Comparison of ENCODE assay signal across 20 cellular contexts in the genomic region with DNA sequence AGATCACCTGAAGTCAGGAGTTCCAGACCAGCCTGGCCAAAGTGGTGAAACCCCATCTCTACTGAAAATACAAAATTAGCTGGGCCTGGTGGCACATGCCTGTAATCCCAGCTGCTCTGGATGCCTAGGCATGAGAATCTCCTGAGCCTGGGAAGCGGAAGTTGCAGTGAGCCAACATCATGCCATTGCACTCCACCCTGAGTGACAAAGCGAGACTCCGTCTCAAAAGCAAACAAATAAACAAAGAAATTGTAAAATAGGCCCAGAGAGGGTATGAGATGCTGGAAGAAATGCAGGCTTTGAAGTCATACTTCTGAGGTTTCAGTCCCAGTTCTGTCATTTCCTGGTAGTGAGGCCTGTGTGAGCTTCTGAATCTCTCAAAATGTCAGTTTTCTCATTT. TPM values are rescaled to one million over a fixed set of nuclear protein-coding genes. Genes with fewer than 3 reads are reported as not detected.
DNase-seq lines count a peak whose midpoint lies in the region; ATAC-seq and TF ChIP-seq lines count a peak whose summit lies in the region.
"Had no signal": no experiment of that assay in that cellular context is flagged by ENCODE, and none has a peak within 500 bp of the region (broad histone marks: within the 10 kb centered on the region; RNA-seq: fewer than 3 reads in every experiment).

No MANE protein-coding gene starts in this region.

- TF ChIP-seq POLR2A in vagina (IDR thresholded peaks at IDR 0.05): no peak

- H3K27me3 ChIP-seq in vagina: no peaks in the 10 kb centered on the region
- H3K27me3 ChIP-seq: colonic mucosa, thyroid gland had no signal

- no peaks in the 10 kb centered on the region for H3K36me3 Mint-ChIP-seq in activated naive CD4-positive, alpha-beta T cell treated with anti-CD3 and anti-CD28 coated beads, Interleukin-2, amount 10 ng/mL, durations not matched to agents 7 days and 5 days
- H3K36me3 Mint-ChIP-seq in activated T-cell treated with anti-CD3 and anti-CD28 coated beads, Interleukin-2, amount 50 U/mL, for 72 hours (ENCODE audit: insufficient read depth in 2 of 2): peaks cover 0 to 2% of the 10 kb centered on the region in 2 donors
- H3K36me3 Mint-ChIP-seq in osteocyte (ENCODE audit: unreplicated experiment): no peaks in the 10 kb centered on the region
- H3K36me3 Mint-ChIP-seq: brain had no signal

- ATAC-seq in HG02852 (IDR thresholded peaks at IDR 0.05; ENCODE audit: unreplicated experiment): peak; percentile 55
- peak; percentile 90 to 94 for ATAC-seq in activated T-cell treated with anti-CD3 and anti-CD28 coated beads, Interleukin-2, amount 50 U/mL, for 72 hours (replicated peaks in 1 of 2)
- ATAC-seq in stimulated activated naive CD8-positive, alpha-beta T cell treated with anti-CD3 and anti-CD28 coated beads, Interleukin-15, amount 100 ng/mL, for 72 hours: peak; percentile 91
- ATAC-seq: heart left ventricle, left lung, mucosa of descending colon, SK-N-SH treated with all-trans-retinoic acid at 6 μM for 48 hours had no signal

- H3K4me3 ChIP-seq in vagina: no peak overlapping the region
- H3K4me3 ChIP-seq: colonic mucosa, heart left ventricle, left lung, mucosa of descending colon, thyroid gland had no signal

- peaks cover 28% of the 10 kb centered on the region for H3K4me1 Mint-ChIP-seq in activated naive CD4-positive, alpha-beta T cell treated with anti-CD3 and anti-CD28 coated beads, Interleukin-2, amount 10 ng/mL, durations not matched to agents 7 days and 5 days
- peaks cover 51% of the 10 kb centered on the region for H3K4me1 Mint-ChIP-seq in activated T-cell treated with anti-CD3 and anti-CD28 coated beads, Interleukin-2, amount 50 U/mL, for 72 hours (ENCODE audit: low read depth)
- peaks cover 23% of the 10 kb centered on the region for H3K4me1 Mint-ChIP-seq in stimulated activated naive CD8-positive, alpha-beta T cell treated with anti-CD3 and anti-CD28 coated beads, Interleukin-15, amount 100 ng/mL, for 72 hours
- H3K4me1 Mint-ChIP-seq in osteocyte (ENCODE audit: unreplicated experiment): peaks cover 25% of the 10 kb centered on the region

- intact Hi-C loops in vagina (cut with DNase I): no loop called here

- peak overlapping the region; percentile 93 for H3K27ac Mint-ChIP-seq in activated naive CD4-positive, alpha-beta T cell treated with anti-CD3 and anti-CD28 coated beads, Interleukin-2, amount 10 ng/mL, durations not matched to agents 7 days and 5 days
- H3K27ac Mint-ChIP-seq in activated T-cell treated with anti-CD3 and anti-CD28 coated beads, Interleukin-2, amount 50 U/mL, for 72 hours: peak overlapping the region; percentile 85
- H3K27ac Mint-ChIP-seq in stimulated activated naive CD8-positive, alpha-beta T cell treated with anti-CD3 and anti-CD28 coated beads, Interleukin-15, amount 100 ng/mL, for 72 hours: peak overlapping the region; percentile 75 to 76
- H3K27ac Mint-ChIP-seq in osteocyte (ENCODE audit: unreplicated experiment): no peak overlapping the region
- H3K27ac Mint-ChIP-seq: brain had no signal

- TF ChIP-seq CTCF in osteocyte (IDR thresholded peaks at IDR 0.05) (no peak), vagina (IDR thresholded peaks at IDR 0.05) (no peak)

- no peaks in the 10 kb centered on the region for H3K9me3 ChIP-seq in vagina
- H3K9me3 ChIP-seq: colonic mucosa, heart left ventricle, left lung, mucosa of descending colon, thyroid gland had no signal

- peaks cover 3% of the 10 kb centered on the region for H3K27me3 Mint-ChIP-seq in activated naive CD4-positive, alpha-beta T cell treated with anti-CD3 and anti-CD28 coated beads, Interleukin-2, amount 10 ng/mL, durations not matched to agents 7 days and 5 days
- no peaks in the 10 kb centered on the region for H3K27me3 Mint-ChIP-seq in activated T-cell treated with anti-CD3 and anti-CD28 coated beads, Interleukin-2, amount 50 U/mL, for 72 hours (ENCODE audit: low read depth)
- peaks cover 9% of the 10 kb centered on the region for H3K27me3 Mint-ChIP-seq in stimulated activated naive CD8-positive, alpha-beta T cell treated with anti-CD3 and anti-CD28 coated beads, Interleukin-15, amount 100 ng/mL, for 72 hours
- no peaks in the 10 kb centered on the region for H3K27me3 Mint-ChIP-seq in osteocyte (ENCODE audit: unreplicated experiment)

- H3K4me1 ChIP-seq in vagina: no peaks in the 10 kb centered on the region
- H3K4me1 ChIP-seq: colonic mucosa had no signal

- H3K27ac ChIP-seq in vagina: no peak overlapping the region
- H3K27ac ChIP-seq: colonic mucosa, heart left ventricle, left lung, RWPE1, thyroid gland had no signal

- CTCF ChIA-PET in activated naive CD4-positive, alpha-beta T cell treated with anti-CD3 and anti-CD28 coated beads, Interleukin-2, amount 10 ng/mL, durations not matched to agents 7 days and 5 days (lab: Charles Lee): interaction anchor here (1.0 to 4.3 kb wide), 7 partner anchors 11 to 142 kb away, joined by 3 to 11 read pairs (median 6); a partner anchor contains a TSS

- peak; percentile 34 for DNase-seq in activated naive CD4-positive, alpha-beta T cell treated with anti-CD3 and anti-CD28 coated beads, Interleukin-2, amount 10 ng/mL, durations not matched to agents 7 days and 5 days
- DNase-seq in activated naive CD4-positive, alpha-beta T cell treated with Interleukin-2 at 50 U/mL for 16 hours: no peak
- peak; percentile 21 to 36 for DNase-seq in activated T-cell treated with anti-CD3 and anti-CD28 coated beads, Interleukin-2, amount 50 U/mL, for 72 hours
- DNase-seq in stimulated activated naive CD8-positive, alpha-beta T cell treated with anti-CD3 and anti-CD28 coated beads, Interleukin-15, amount 100 ng/mL, for 72 hours: peak; percentile 16 to 25
- DNase-seq in DMS79 (lab: John Stamatoyannopoulos, UW): no peak
- no peak for DNase-seq in osteocyte (ENCODE audit: extremely low spot score, unreplicated experiment)
- DNase-seq in vagina (ENCODE audit: extremely low spot score in 2 of 2): no peak
- DNase-seq: colonic mucosa, heart left ventricle, Kasumi-1, left lung, mucosa of descending colon, NCI-H1105 treated with DMSO at 0.1 percent for 48 hours, NCI-H2107, NCI-H510A treated with DMSO at 0.1 percent for 48 hours, thyroid gland had no signal

- H3K4me3 Mint-ChIP-seq in activated naive CD4-positive, alpha-beta T cell treated with anti-CD3 and anti-CD28 coated beads, Interleukin-2, amount 10 ng/mL, durations not matched to agents 7 days and 5 days: no peak overlapping the region
- peak overlapping the region; percentile 37 to 51 for H3K4me3 Mint-ChIP-seq in activated T-cell treated with anti-CD3 and anti-CD28 coated beads, Interleukin-2, amount 50 U/mL, for 72 hours
- peak overlapping the region; percentile 14 to 49 for H3K4me3 Mint-ChIP-seq in stimulated activated naive CD8-positive, alpha-beta T cell treated with anti-CD3 and anti-CD28 coated beads, Interleukin-15, amount 100 ng/mL, for 72 hours
- no peak overlapping the region for H3K4me3 Mint-ChIP-seq in osteocyte (ENCODE audit: unreplicated experiment)
- H3K4me3 Mint-ChIP-seq: brain had no signal

- no peaks in the 10 kb centered on the region for H3K9me3 Mint-ChIP-seq in activated naive CD4-positive, alpha-beta T cell treated with anti-CD3 and anti-CD28 coated beads, Interleukin-2, amount 10 ng/mL, durations not matched to agents 7 days and 5 days
- H3K9me3 Mint-ChIP-seq in activated T-cell treated with anti-CD3 and anti-CD28 coated beads, Interleukin-2, amount 50 U/mL, for 72 hours: no peaks in the 10 kb centered on the region
- no peaks in the 10 kb centered on the region for H3K9me3 Mint-ChIP-seq in stimulated activated naive CD8-positive, alpha-beta T cell treated with anti-CD3 and anti-CD28 coated beads, Interleukin-15, amount 100 ng/mL, for 72 hours
- no peaks in the 10 kb centered on the region for H3K9me3 Mint-ChIP-seq in osteocyte (ENCODE audit: unreplicated experiment)
- H3K9me3 Mint-ChIP-seq: brain had no signal

- no peaks in the 10 kb centered on the region for H3K36me3 ChIP-seq in vagina
- H3K36me3 ChIP-seq: colonic mucosa, heart left ventricle, left lung, thyroid gland had no signal

RNA-seq across cellular contexts. Expression of a gene that starts 5.3 kb away (rescaled TPM):
- 1 to 10 TPM; 1.6 to 3.7 TPM for total RNA-seq in activated T-cell treated with anti-CD3 and anti-CD28 coated beads, Interleukin-2, amount 50 U/mL, for 72 hours
- total RNA-seq in osteocyte (8.9 and 10.5 TPM in 2 replicates), vagina (17.7 TPM)

RNA-seq across cellular contexts. Expression of a gene that starts 24.8 kb away (rescaled TPM):
- total RNA-seq in activated T-cell treated with anti-CD3 and anti-CD28 coated beads, Interleukin-2, amount 50 U/mL, for 72 hours: 100 to 1,000 TPM; 176 to 209 TPM
- total RNA-seq in osteocyte: 278 and 282 TPM in 2 replicates
- total RNA-seq in vagina: 223 TPM

Comparison
In these comparisons a context has a peak if more than half of its experiments do, and no peak if none do; other contexts are left out.
1. DNase-seq: peak in activated naive CD4-positive, alpha-beta T cell treated with anti-CD3 and anti-CD28 coated beads, Interleukin-2, amount 10 ng/mL, durations not matched to agents 7 days and 5 days (single experiment), activated T-cell treated with anti-CD3 and anti-CD28 coated beads, Interleukin-2, amount 50 U/mL, for 72 hours (2 of 2) and stimulated activated naive CD8-positive, alpha-beta T cell treated with anti-CD3 and anti-CD28 coated beads, Interleukin-15, amount 100 ng/mL, for 72 hours (2 of 2); none in activated naive CD4-positive, alpha-beta T cell treated with Interleukin-2 at 50 U/mL for 16 hours (single experiment), DMS79 (single experiment), osteocyte (single experiment) and vagina (0 of 2).
2. H3K4me3 Mint-ChIP-seq: peak in activated T-cell treated with anti-CD3 and anti-CD28 coated beads, Interleukin-2, amount 50 U/mL, for 72 hours (2 of 2) and stimulated activated naive CD8-positive, alpha-beta T cell treated with anti-CD3 and anti-CD28 coated beads, Interleukin-15, amount 100 ng/mL, for 72 hours (2 of 2); none in activated naive CD4-positive, alpha-beta T cell treated with anti-CD3 and anti-CD28 coated beads, Interleukin-2, amount 10 ng/mL, durations not matched to agents 7 days and 5 days (single experiment) and osteocyte (single experiment).
3. Peak in every context shown above with its lines, with median percentiles within 50 percentile points of each other: ATAC-seq.